Comparison of ENCODE assay signal across 29 cellular contexts in the genomic region with DNA sequence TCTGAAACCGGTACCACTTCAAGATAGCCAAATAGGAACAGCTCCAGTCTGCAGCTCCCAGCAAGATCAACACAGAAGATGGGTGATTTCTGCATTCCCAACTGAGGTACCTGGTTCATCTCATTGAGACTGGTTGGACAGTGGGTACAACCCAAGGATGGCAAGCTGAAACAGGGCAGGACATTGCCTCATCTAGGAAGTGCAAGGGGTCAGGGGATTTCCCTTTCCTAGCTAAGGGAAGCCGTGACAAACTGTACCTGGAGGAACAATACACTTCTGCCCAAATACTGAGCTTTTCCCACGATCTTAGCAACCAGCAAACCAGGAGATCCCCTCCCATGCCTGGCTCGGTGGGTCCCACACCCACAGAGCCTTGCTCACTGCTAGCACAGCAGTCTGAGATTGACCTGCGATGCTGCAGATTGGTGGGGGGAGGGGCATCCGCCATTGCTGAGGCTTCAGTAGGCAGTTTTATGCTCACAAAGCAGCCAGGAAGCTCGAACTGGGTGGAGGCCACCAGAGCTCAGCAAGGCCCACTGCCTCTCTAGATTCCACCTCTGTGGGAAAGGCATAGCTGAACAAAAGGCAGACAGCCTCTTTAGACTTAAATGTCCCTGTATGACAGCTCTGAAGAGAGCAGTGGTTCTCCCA.
"Had no signal": no experiment of that assay in that cellular context is flagged by ENCODE, and none has a peak within 500 bp of the region (broad histone marks: within the 10 kb centered on the region; RNA-seq: fewer than 3 reads in every experiment).

No MANE protein-coding gene starts in this region.

- H3K9me3 ChIP-seq: transverse colon, uterus had no signal

- H3K4me3 Mint-ChIP-seq: effector memory CD8-positive, alpha-beta T cell; immature natural killer cell; memory B cell; natural killer cell; stimulated activated naive CD8-positive, alpha-beta T cell treated with anti-CD3 and anti-CD28 coated beads, Interleukin-15, amount 100 ng/mL, for 72 hours had no signal

- H3K4me1 ChIP-seq: esophagus muscularis mucosa, foreskin keratinocyte, gastroesophageal sphincter, heart left ventricle, lower lobe of right lung, parathyroid adenoma, suprapubic skin, transverse colon, upper lobe of right lung, uterus had no signal

- H3K9ac ChIP-seq: parathyroid adenoma had no signal

- H3K4me1 Mint-ChIP-seq: immature natural killer cell; memory B cell; natural killer cell; stimulated activated naive CD8-positive, alpha-beta T cell treated with anti-CD3 and anti-CD28 coated beads, Interleukin-15, amount 100 ng/mL, for 72 hours had no signal

- ATAC-seq: effector memory CD8-positive, alpha-beta T cell; foreskin keratinocyte; gastroesophageal sphincter; heart left ventricle; left ventricle myocardium superior; lower lobe of right lung; natural killer cell; sciatic nerve; stimulated activated naive CD8-positive, alpha-beta T cell treated with anti-CD3 and anti-CD28 coated beads, Interleukin-15, amount 100 ng/mL, for 72 hours; upper lobe of right lung had no signal

- H2AFZ ChIP-seq: hepatocyte, parathyroid adenoma had no signal

- H3K27me3 Mint-ChIP-seq: progenitor cell of endocrine pancreas had no signal

- H3K4me3 ChIP-seq: esophagus muscularis mucosa, gastroesophageal sphincter, heart left ventricle, hepatocyte, lower lobe of right lung, smooth muscle cell, suprapubic skin, transverse colon, upper lobe of right lung, uterus had no signal

- H3K27me3 ChIP-seq: esophagus muscularis mucosa, gastroesophageal sphincter, heart left ventricle, hepatocyte, suprapubic skin, transverse colon, upper lobe of right lung, uterus had no signal

- H3K79me2 ChIP-seq: hepatocyte, parathyroid adenoma had no signal

- H3K4me2 ChIP-seq: hepatocyte, smooth muscle cell had no signal

- H3K36me3 Mint-ChIP-seq: immature natural killer cell, memory B cell had no signal

- H3K27ac ChIP-seq: epithelial cell of prostate, esophagus muscularis mucosa, foreskin keratinocyte, gastroesophageal sphincter, heart left ventricle, hepatocyte, lower lobe of right lung, parathyroid adenoma, suprapubic skin, transverse colon, upper lobe of right lung, uterus had no signal

- H3K27ac Mint-ChIP-seq: effector memory CD8-positive, alpha-beta T cell; immature natural killer cell; memory B cell; natural killer cell; progenitor cell of endocrine pancreas; stimulated activated naive CD8-positive, alpha-beta T cell treated with anti-CD3 and anti-CD28 coated beads, Interleukin-15, amount 100 ng/mL, for 72 hours had no signal

- H3K36me3 ChIP-seq: esophagus muscularis mucosa, gastroesophageal sphincter, heart left ventricle, lower lobe of right lung, suprapubic skin, transverse colon, upper lobe of right lung, uterus had no signal

- DNase-seq: cortex of kidney; effector memory CD8-positive, alpha-beta T cell; foreskin keratinocyte; heart left ventricle; immature natural killer cell; islet precursor cell; kidney glomerular epithelial cell; left ventricle myocardium superior; lower lobe of right lung; natural killer cell; stimulated activated CD4-positive, alpha-beta T cell treated with anti-CD3 and anti-CD28 coated beads, Interleukin-12 subunit alpha, Interleukin-12 subunit beta, amount 100 ng/mL, for 4 hours; stimulated activated CD4-positive, alpha-beta T cell treated with anti-CD3 and anti-CD28 coated beads, Interleukin-1b, Interleukin-23, amount 100 ng/mL, for 48 hours; stimulated activated CD4-positive, alpha-beta T cell treated with anti-CD3 and anti-CD28 coated beads, Interleukin-4, amount 100 ng/mL, for 1 hour; stimulated activated CD8-positive, alpha-beta memory T cell treated with anti-CD3 and anti-CD28 coated beads, Interleukin-4, amount 100 ng/mL, for 48 hours; stimulated activated naive CD4-positive, alpha-beta T cell; stimulated activated naive CD8-positive, alpha-beta T cell treated with anti-CD3 and anti-CD28 coated beads, Interleukin-15, amount 100 ng/mL, for 72 hours; transverse colon; upper lobe of right lung; uterus had no signal
